In genomic region chr15:65304393-65305143, GRCh38 we compare ENCODE assay signal across 1 cellular context.
TF ChIP-seq lines count a peak whose summit lies in the region.

Gene RNU5B-1 (plus strand): TSS chr15:65304677.

TF ChIP-seq in HepG2, 621 proteins besides CTCF, POLR2A, EP300 and RAD21 (continued from another document and continues in another):
- TF ChIP-seq ZXDC (CRISPR knock-in tag; IDR thresholded peaks at IDR 0.05), result 0 out of 2 replicates have a peak, but pooled peaks have one; percentile 72
- TF ChIP-seq ZFP62 (CRISPR knock-in tag; IDR thresholded peaks at IDR 0.05), result no peak
- TF ChIP-seq RBM39 (IDR thresholded peaks at IDR 0.05; ENCODE audit: low read depth, low read length, poor library complexity, severe bottlenecking), result no peak
- TF ChIP-seq, protein P1, sequence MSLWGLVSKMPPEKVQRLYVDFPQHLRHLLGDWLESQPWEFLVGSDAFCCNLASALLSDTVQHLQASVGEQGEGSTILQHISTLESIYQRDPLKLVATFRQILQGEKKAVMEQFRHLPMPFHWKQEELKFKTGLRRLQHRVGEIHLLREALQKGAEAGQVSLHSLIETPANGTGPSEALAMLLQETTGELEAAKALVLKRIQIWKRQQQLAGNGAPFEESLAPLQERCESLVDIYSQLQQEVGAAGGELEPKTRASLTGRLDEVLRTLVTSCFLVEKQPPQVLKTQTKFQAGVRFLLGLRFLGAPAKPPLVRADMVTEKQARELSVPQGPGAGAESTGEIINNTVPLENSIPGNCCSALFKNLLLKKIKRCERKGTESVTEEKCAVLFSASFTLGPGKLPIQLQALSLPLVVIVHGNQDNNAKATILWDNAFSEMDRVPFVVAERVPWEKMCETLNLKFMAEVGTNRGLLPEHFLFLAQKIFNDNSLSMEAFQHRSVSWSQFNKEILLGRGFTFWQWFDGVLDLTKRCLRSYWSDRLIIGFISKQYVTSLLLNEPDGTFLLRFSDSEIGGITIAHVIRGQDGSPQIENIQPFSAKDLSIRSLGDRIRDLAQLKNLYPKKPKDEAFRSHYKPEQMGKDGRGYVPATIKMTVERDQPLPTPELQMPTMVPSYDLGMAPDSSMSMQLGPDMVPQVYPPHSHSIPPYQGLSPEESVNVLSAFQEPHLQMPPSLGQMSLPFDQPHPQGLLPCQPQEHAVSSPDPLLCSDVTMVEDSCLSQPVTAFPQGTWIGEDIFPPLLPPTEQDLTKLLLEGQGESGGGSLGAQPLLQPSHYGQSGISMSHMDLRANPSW (CRISPR knock-in tag; IDR thresholded peaks at IDR 0.05; ENCODE audit: borderline replicate concordance), result peak; percentile 82
- no peak for TF ChIP-seq ZNF333 (CRISPR knock-in tag; IDR thresholded peaks at IDR 0.05; ENCODE audit: borderline replicate concordance)
- peak; percentile 28; the same call in 1 of the 2 replicates for TF ChIP-seq ZNF264 (CRISPR knock-in tag; IDR thresholded peaks at IDR 0.05)
- TF ChIP-seq ZNF335 (CRISPR knock-in tag; IDR thresholded peaks at IDR 0.05), result 0 out of 2 replicates have a peak, but pooled peaks have one; percentile 25
- TF ChIP-seq, protein P2, sequence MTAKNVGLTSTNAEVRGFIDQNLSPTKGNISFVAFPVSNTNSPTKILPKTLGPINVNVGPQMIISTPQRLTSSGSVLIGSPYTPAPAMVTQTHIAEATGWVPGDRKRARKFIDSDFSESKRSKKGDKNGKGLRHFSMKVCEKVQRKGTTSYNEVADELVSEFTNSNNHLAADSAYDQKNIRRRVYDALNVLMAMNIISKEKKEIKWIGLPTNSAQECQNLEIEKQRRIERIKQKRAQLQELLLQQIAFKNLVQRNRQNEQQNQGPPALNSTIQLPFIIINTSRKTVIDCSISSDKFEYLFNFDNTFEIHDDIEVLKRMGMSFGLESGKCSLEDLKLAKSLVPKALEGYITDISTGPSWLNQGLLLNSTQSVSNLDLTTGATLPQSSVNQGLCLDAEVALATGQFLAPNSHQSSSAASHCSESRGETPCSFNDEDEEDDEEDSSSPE (CRISPR knock-in tag; IDR thresholded peaks at IDR 0.05), result peak; percentile 66
- TF ChIP-seq JUNB (CRISPR knock-in tag; IDR thresholded peaks at IDR 0.05; ENCODE audit: borderline replicate concordance), result no peak
- peak; percentile 93; the same call in 1 of the 2 replicates for TF ChIP-seq ZNF383 (CRISPR knock-in tag; IDR thresholded peaks at IDR 0.05; ENCODE audit: borderline replicate concordance)
- TF ChIP-seq NFE2L1 (CRISPR knock-in tag; IDR thresholded peaks at IDR 0.05; ENCODE audit: borderline replicate concordance), result no peak
- TF ChIP-seq RARA (CRISPR knock-in tag; IDR thresholded peaks at IDR 0.05), result peak; percentile 38; the same call in 1 of the 2 replicates
- 0 out of 2 replicates have a peak, but pooled peaks have one; percentile 51 for TF ChIP-seq ZNF343 (CRISPR knock-in tag; IDR thresholded peaks at IDR 0.05)
- TF ChIP-seq TFE3 (CRISPR knock-in tag; IDR thresholded peaks at IDR 0.05), result peak; percentile 68
- no peak for TF ChIP-seq GABPB1 (CRISPR knock-in tag; IDR thresholded peaks at IDR 0.05)
- peak; percentile 36; the same call in 1 of the 2 replicates for TF ChIP-seq HMG20A (CRISPR knock-in tag; IDR thresholded peaks at IDR 0.05; ENCODE audit: borderline replicate concordance)
- TF ChIP-seq MTA3 (CRISPR knock-in tag; IDR thresholded peaks at IDR 0.05), result no peak
- no peak for TF ChIP-seq HNRNPL (IDR thresholded peaks at IDR 0.05; ENCODE audit: low read depth, low read length)
- TF ChIP-seq TRIM22 (IDR thresholded peaks at IDR 0.05), result no peak
- TF ChIP-seq, protein P3, sequence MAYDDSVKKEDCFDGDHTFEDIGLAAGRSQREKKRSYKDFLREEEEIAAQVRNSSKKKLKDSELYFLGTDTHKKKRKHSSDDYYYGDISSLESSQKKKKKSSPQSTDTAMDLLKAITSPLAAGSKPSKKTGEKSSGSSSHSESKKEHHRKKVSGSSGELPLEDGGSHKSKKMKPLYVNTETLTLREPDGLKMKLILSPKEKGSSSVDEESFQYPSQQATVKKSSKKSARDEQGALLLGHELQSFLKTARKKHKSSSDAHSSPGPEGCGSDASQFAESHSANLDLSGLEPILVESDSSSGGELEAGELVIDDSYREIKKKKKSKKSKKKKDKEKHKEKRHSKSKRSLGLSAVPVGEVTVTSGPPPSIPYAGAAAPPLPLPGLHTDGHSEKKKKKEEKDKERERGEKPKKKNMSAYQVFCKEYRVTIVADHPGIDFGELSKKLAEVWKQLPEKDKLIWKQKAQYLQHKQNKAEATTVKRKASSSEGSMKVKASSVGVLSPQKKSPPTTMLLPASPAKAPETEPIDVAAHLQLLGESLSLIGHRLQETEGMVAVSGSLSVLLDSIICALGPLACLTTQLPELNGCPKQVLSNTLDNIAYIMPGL (CRISPR knock-in tag; IDR thresholded peaks at IDR 0.05; ENCODE audit: borderline replicate concordance in 1 of 2, low read depth in 1 of 2), result peak; percentile 75 to 80; a peak in 3 of 4 replicates
- peak; percentile 83 for TF ChIP-seq NCOA2 (CRISPR knock-in tag; IDR thresholded peaks at IDR 0.05)
- TF ChIP-seq ZNF761 (CRISPR knock-in tag; conservative IDR thresholded peaks at IDR 0.05), result 0 out of 2 replicates have a peak, but pooled peaks have one; percentile 49
- peak; percentile 53; the same call in 1 of the 2 replicates for TF ChIP-seq PITX1 (CRISPR knock-in tag; IDR thresholded peaks at IDR 0.05)
- TF ChIP-seq ELF1 (CRISPR knock-in tag; IDR thresholded peaks at IDR 0.05), result peak; percentile 65
- TF ChIP-seq ZBTB21 (CRISPR knock-in tag; IDR thresholded peaks at IDR 0.05), result peak; percentile 51; the same call in 1 of the 2 replicates
- TF ChIP-seq, protein P4, sequence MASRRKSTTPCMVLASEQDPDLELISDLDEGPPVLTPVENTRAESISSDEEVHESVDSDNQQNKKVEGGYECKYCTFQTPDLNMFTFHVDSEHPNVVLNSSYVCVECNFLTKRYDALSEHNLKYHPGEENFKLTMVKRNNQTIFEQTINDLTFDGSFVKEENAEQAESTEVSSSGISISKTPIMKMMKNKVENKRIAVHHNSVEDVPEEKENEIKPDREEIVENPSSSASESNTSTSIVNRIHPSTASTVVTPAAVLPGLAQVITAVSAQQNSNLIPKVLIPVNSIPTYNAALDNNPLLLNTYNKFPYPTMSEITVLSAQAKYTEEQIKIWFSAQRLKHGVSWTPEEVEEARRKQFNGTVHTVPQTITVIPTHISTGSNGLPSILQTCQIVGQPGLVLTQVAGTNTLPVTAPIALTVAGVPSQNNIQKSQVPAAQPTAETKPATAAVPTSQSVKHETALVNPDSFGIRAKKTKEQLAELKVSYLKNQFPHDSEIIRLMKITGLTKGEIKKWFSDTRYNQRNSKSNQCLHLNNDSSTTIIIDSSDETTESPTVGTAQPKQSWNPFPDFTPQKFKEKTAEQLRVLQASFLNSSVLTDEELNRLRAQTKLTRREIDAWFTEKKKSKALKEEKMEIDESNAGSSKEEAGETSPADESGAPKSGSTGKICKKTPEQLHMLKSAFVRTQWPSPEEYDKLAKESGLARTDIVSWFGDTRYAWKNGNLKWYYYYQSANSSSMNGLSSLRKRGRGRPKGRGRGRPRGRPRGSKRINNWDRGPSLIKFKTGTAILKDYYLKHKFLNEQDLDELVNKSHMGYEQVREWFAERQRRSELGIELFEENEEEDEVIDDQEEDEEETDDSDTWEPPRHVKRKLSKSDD (CRISPR knock-in tag; IDR thresholded peaks at IDR 0.05; ENCODE audit: low read depth), result peak; percentile 38; the same call in 1 of the 2 replicates
- no peak for TF ChIP-seq ZNF142 (CRISPR knock-in tag; IDR thresholded peaks at IDR 0.05)
- no peak for TF ChIP-seq ZNF790 (CRISPR knock-in tag; IDR thresholded peaks at IDR 0.05; ENCODE audit: borderline replicate concordance)
- TF ChIP-seq FOXA3 (CRISPR knock-in tag; IDR thresholded peaks at IDR 0.05), result peak; percentile 78
- TF ChIP-seq, protein P5, sequence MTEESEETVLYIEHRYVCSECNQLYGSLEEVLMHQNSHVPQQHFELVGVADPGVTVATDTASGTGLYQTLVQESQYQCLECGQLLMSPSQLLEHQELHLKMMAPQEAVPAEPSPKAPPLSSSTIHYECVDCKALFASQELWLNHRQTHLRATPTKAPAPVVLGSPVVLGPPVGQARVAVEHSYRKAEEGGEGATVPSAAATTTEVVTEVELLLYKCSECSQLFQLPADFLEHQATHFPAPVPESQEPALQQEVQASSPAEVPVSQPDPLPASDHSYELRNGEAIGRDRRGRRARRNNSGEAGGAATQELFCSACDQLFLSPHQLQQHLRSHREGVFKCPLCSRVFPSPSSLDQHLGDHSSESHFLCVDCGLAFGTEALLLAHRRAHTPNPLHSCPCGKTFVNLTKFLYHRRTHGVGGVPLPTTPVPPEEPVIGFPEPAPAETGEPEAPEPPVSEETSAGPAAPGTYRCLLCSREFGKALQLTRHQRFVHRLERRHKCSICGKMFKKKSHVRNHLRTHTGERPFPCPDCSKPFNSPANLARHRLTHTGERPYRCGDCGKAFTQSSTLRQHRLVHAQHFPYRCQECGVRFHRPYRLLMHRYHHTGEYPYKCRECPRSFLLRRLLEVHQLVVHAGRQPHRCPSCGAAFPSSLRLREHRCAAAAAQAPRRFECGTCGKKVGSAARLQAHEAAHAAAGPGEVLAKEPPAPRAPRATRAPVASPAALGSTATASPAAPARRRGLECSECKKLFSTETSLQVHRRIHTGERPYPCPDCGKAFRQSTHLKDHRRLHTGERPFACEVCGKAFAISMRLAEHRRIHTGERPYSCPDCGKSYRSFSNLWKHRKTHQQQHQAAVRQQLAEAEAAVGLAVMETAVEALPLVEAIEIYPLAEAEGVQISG (CRISPR knock-in tag; IDR thresholded peaks at IDR 0.05), result no peak; the same call in 1 of the 2 replicates
- TF ChIP-seq BCL6 (CRISPR knock-in tag; IDR thresholded peaks at IDR 0.05), result peak; percentile 51; the same call in 1 of the 2 replicates
- peak; percentile 96; the same call in 1 of the 2 replicates for TF ChIP-seq ZSCAN30 (CRISPR knock-in tag; IDR thresholded peaks at IDR 0.05)
